ENCODE assay signal across 28 cellular contexts in the genomic region with DNA sequence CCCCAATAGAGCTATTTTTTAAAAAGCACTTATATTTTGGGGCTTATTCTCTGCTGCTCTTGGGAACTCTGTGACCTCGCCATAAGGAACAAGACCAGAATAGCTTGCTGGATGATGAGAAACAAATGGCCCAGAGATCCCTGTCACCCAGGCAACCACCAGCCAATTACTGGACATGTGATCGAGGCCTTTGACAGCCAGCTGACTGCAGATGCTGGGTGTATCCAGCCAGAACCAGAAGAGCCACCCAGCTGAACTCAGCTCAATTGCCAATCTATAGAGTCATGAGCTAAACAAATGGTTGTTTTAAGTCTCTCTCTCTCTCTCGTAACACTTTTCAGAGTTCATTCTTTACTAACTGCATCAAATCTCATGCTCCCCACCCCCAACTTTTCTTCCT. TPM values are rescaled to one million over a fixed set of nuclear protein-coding genes. Genes with fewer than 3 reads are reported as not detected.
"Had no signal": no experiment of that assay in that cellular context is flagged by ENCODE, and none has a peak within 500 bp of the region (broad histone marks: within the 10 kb centered on the region; RNA-seq: fewer than 3 reads in every experiment).

No MANE protein-coding gene starts in this region.

- H3K4me3 ChIP-seq: coronary artery, esophagus muscularis mucosa, hepatocyte, lower lobe of right lung, neural progenitor cell, sigmoid colon, smooth muscle cell, transverse colon had no signal

- H3K27me3 ChIP-seq: esophagus muscularis mucosa, hepatocyte, neural progenitor cell, transverse colon had no signal

- H3K9me3 ChIP-seq: esophagus muscularis mucosa, lower lobe of right lung, sigmoid colon, transverse colon had no signal

- H3K27ac ChIP-seq: coronary artery, esophagus muscularis mucosa, hepatocyte, lower lobe of right lung, neural progenitor cell, sigmoid colon, transverse colon had no signal

- FAIRE-seq: frontal cortex, urothelium cell line had no signal

- H3K4me1 ChIP-seq: esophagus muscularis mucosa, lower lobe of right lung, neural progenitor cell, sigmoid colon, transverse colon had no signal

- H3K36me3 ChIP-seq: esophagus muscularis mucosa, lower lobe of right lung, neural progenitor cell, sigmoid colon, transverse colon had no signal

- DNase-seq: activated CD4-positive, alpha-beta memory T cell treated with anti-CD3 and anti-CD28 coated beads, Interleukin-2, amount 10 ng/mL, durations not matched to agents 7 days and 5 days; activated CD4-positive, alpha-beta T cell treated with anti-CD3 and anti-CD28 coated beads, Interleukin-2, amount 10 ng/mL, durations not matched to agents 24 days and 14 days; activated effector memory CD4-positive, alpha-beta T cell treated with Interleukin-2 at 50 U/mL for 16 hours; activated naive CD4-positive, alpha-beta T cell treated with anti-CD3 and anti-CD28 coated beads for 36 hours; activated T-cell treated with anti-CD3 and anti-CD28 coated beads, Interleukin-2, amount 50 U/mL, for 72 hours; amygdala; cerebellar nuclear complex; glutamatergic neuron; immature natural killer cell; lower lobe of right lung; naive thymus-derived CD4-positive, alpha-beta T cell; sigmoid colon; stimulated activated CD4-positive, alpha-beta T cell treated with anti-CD3 and anti-CD28 coated beads, Interleukin-2, amount 100 ng/mL, for 48 hours; stimulated activated CD8-positive, alpha-beta memory T cell treated with anti-CD3 and anti-CD28 coated beads, Interleukin-4, amount 100 ng/mL, for 48 hours; stimulated activated naive B cell treated with anti-CD40 and anti-IgM and Interleukin-4, amounts not matched to agents 10 μg/mL and 1 μg/mL and 100 μg/mL, for 72 hours; transverse colon had no signal

RNA-seq across cellular contexts. Expression of gene CITED1, which starts 24.4 kb away (rescaled TPM):
- total RNA-seq: activated CD4-positive, alpha-beta memory T cell treated with anti-CD3 and anti-CD28 coated beads, Interleukin-2, amount 10 ng/mL, durations not matched to agents 7 days and 5 days; activated CD4-positive, alpha-beta T cell treated with anti-CD3 and anti-CD28 coated beads, Interleukin-2, amount 10 ng/mL, durations not matched to agents 24 days and 14 days; activated naive CD4-positive, alpha-beta T cell treated with anti-CD3 and anti-CD28 coated beads for 36 hours; kidney epithelial cell; left lobe of liver; osteoblast; posterior vena cava; renal cortical epithelial cell had no signal
